6 cellular contexts compared by ENCODE assay signal in genomic region chr9:17009071-17009470, GRCh38.
"Had no signal": no experiment of that assay in that cellular context is flagged by ENCODE, and none has a peak within 500 bp of the region (broad histone marks: within the 10 kb centered on the region; RNA-seq: fewer than 3 reads in every experiment).

No MANE protein-coding gene starts in this region.

- H3K27ac ChIP-seq: HL-60 had no signal

- DNase-seq: H9, HCEC 1CT, KBM-7 had no signal

- H3K4me3 ChIP-seq: GM23338 had no signal

- ATAC-seq: GM23338, HepG2 had no signal
